Comparison of ENCODE assay signal across 8 cellular contexts in genomic region chr9:135908334-135909204, GRCh38. TPM values are rescaled to one million over a fixed set of nuclear protein-coding genes. Genes with fewer than 3 reads are reported as not detected.
DNase-seq lines count a peak whose midpoint lies in the region; ATAC-seq and TF ChIP-seq lines count a peak whose summit lies in the region.

No MANE protein-coding gene starts in this region.

- H3K9me3 ChIP-seq in HUES48 (ENCODE audit: control insufficient read depth, insufficient read depth, low read length) (peaks cover 5% of the 10 kb centered on the region), body of pancreas (no peaks in the 10 kb centered on the region), lower lobe of right lung (no peaks in the 10 kb centered on the region), vagina (no peaks in the 10 kb centered on the region)

- H3K4me1 ChIP-seq in HUES48 (ENCODE audit: control insufficient read depth, insufficient read depth, low read length) (peaks cover 15% of the 10 kb centered on the region), body of pancreas (peaks cover 33% of the 10 kb centered on the region), lower lobe of right lung (peaks cover 46% of the 10 kb centered on the region), vagina (peaks cover 33% of the 10 kb centered on the region)

- H3K36me3 ChIP-seq in HUES48 (ENCODE audit: control insufficient read depth, insufficient read depth, low read length) (peaks cover 30% of the 10 kb centered on the region), body of pancreas (replicated peaks in 1 of 2; ENCODE audit: insufficient read depth in 1 of 2, low read depth in 2 of 2) (no peaks in the 10 kb centered on the region), lower lobe of right lung (peaks cover 16% of the 10 kb centered on the region), vagina (peaks cover 0 to 20% of the 10 kb centered on the region in 2 donors)

- intact Hi-C loops in body of pancreas (cut with DNase I) (no loop called here), lower lobe of right lung (cut with DNase I) (no loop called here), vagina (cut with DNase I) (no loop called here)

- TF ChIP-seq CTCF in body of pancreas (IDR thresholded peaks at IDR 0.05) (no peak), lower lobe of right lung (IDR thresholded peaks at IDR 0.05) (no peak), vagina (IDR thresholded peaks at IDR 0.05) (no peak)

- TF ChIP-seq POLR2A in body of pancreas (IDR thresholded peaks at IDR 0.05) (no peak), vagina (IDR thresholded peaks at IDR 0.05) (no peak), GM18505 (IDR thresholded peaks at IDR 0.05; ENCODE audit: borderline replicate concordance, extremely low read depth, insufficient read depth, insufficient read length) (no peak)

- ATAC-seq in body of pancreas (no peak), lower lobe of right lung (no peak), HG03108 (IDR thresholded peaks at IDR 0.05; ENCODE audit: unreplicated experiment) (no peak), GM18505 (IDR thresholded peaks at IDR 0.05; ENCODE audit: unreplicated experiment) (no peak)

- peak; percentile 15 for DNase-seq in EH (ENCODE audit: low read depth)
- DNase-seq in body of pancreas = peak in 1 of 4 donors; percentile 26
- DNase-seq in lower lobe of right lung = peak; percentile 59
- DNase-seq in vagina (ENCODE audit: extremely low spot score in 2 of 2) = no peak
- DNase-seq in stimulated activated CD4-positive, alpha-beta T cell treated with anti-CD3 and anti-CD28 coated beads, Interleukin-15, amount 100 ng/mL, for 24 hours = no peak

- H3K27ac ChIP-seq in HUES48 (ENCODE audit: low read depth, low read length) (no peak overlapping the region), body of pancreas (peak overlapping the region in 3 of 4 donors; percentile 61 to 84 (median 62)), lower lobe of right lung (peak overlapping the region; percentile 80), vagina (peak overlapping the region; percentile 65)

- H3K27me3 ChIP-seq in HUES48 (ENCODE audit: control insufficient read depth, insufficient read depth, low read length) (no peaks in the 10 kb centered on the region), body of pancreas (no peaks in the 10 kb centered on the region), lower lobe of right lung (ENCODE audit: low read depth) (no peaks in the 10 kb centered on the region), vagina (no peaks in the 10 kb centered on the region)

- no peak overlapping the region for H3K9ac ChIP-seq in HUES48 (ENCODE audit: low read depth, low read length)

- H3K4me3 ChIP-seq in HUES48 (ENCODE audit: low read depth, low read length) = peak overlapping the region; percentile 74
- H3K4me3 ChIP-seq in body of pancreas = peak overlapping the region; percentile 59 to 84
- H3K4me3 ChIP-seq in lower lobe of right lung = peak overlapping the region; percentile 80
- H3K4me3 ChIP-seq in vagina = peak overlapping the region; percentile 61 to 91

- WGBS in body of pancreas, 2 donors = 51 to 87% methylated on average over 16 to 33 of the region's 33 CpGs

RNA-seq across cellular contexts. Expression of gene CAMSAP1, which starts 1.2 kb away (rescaled TPM):
- total RNA-seq in body of pancreas (10 to 100 TPM; 14.8 to 30.3 TPM), lower lobe of right lung (34.4 TPM), vagina (20.9 TPM)

RNA-seq across cellular contexts. Expression of gene UBAC1, which starts 52.6 kb away (rescaled TPM):
- total RNA-seq in body of pancreas (10 to 100 TPM; 17.4 to 25.4 TPM), lower lobe of right lung (40.3 TPM), vagina (57.9 TPM)

Comparison
In these comparisons a context has a peak if more than half of its experiments do, and no peak if none do; other contexts are left out.
1. DNase-seq: peak in EH (single experiment) and lower lobe of right lung (single experiment); none in vagina (0 of 2) and stimulated activated CD4-positive, alpha-beta T cell treated with anti-CD3 and anti-CD28 coated beads, Interleukin-15, amount 100 ng/mL, for 24 hours (single experiment).
2. Peak in every context shown above with its lines, with median percentiles within 50 percentile points of each other: H3K4me3 ChIP-seq.